8 cellular contexts compared by ENCODE assay signal in the genomic region with DNA sequence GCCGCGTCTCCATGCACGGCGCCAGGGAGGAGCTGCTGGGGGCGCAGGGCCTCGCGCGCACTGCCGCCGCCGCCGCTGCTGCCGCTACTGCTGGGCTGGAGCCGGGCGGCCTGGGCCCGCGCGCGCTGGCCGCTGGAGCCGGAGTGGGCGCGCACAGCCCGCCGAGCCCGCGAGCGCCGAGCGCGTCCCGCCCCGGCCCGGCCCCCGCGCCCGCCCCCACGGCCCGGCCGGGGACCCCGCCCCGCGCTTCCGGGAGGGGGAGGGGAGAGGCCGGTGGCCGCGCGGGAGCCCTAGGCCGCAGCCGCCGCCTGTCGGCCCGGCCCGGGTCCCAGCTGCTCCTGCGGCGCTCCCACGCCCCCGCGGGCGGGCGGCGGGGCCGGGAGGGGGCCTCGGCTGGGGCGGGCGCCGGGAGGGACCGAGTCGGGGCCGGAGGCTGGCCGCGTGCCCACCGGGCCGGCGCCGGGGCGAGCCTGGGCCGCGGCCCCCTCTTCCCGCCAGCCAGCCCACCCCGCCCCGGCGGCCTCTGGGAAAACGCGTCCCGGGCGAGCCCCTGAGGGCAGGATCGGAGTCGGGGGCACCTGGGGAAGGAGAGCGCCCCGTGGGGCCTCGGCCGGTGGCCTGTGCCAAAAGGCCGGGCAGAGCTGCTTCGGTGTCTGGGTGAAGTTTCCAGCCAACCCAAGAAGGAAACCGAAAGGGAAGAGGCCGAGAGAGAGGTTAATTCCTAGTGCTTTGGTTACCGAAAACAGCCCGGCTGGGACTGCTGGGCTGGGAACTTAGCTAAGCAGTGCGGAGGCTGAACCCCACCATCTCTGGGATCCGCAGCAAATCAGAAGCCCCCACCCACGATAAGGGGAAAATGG. TPM values are rescaled to one million over a fixed set of nuclear protein-coding genes. Genes with fewer than 3 reads are reported as not detected.
DNase-seq lines count a peak whose midpoint lies in the region; ATAC-seq and TF ChIP-seq lines count a peak whose summit lies in the region.

A gene (minus strand): TSS at position 145 of the 860 bp plus-strand sequence. CDS start 321 bp downstream, outside the sequence.

- H3K36me3 ChIP-seq in BE2C: no peaks in the 10 kb centered on the region; the same call in 1 of the 2 replicates

- no peaks in the 10 kb centered on the region for H3K9me3 ChIP-seq in BE2C
- H3K9me3 ChIP-seq in mononuclear cell (ENCODE audit: low read depth, low read length): no peaks in the 10 kb centered on the region

- peak within 1 kb of the TSS; percentile 93 for H3K4me3 ChIP-seq in BE2C (ENCODE audit: low read depth, low read length)
- H3K4me3 ChIP-seq in epithelial cell of esophagus (ENCODE audit: low read length): peak within 1 kb of the TSS; percentile 79
- peak within 1 kb of the TSS; percentile 82 for H3K4me3 ChIP-seq in mononuclear cell (ENCODE audit: low read length)

- peak; percentile 81 for DNase-seq in BE2C
- peak; percentile 57 to 79 for DNase-seq in NOMO-1 (lab: John Stamatoyannopoulos, UW; ENCODE audit: unreplicated experiment in 2 of 2)
- DNase-seq in activated T-cell treated with anti-CD3 and anti-CD28 coated beads for 48 hours (ENCODE audit: low read depth): peak; percentile 75
- DNase-seq in epithelial cell of esophagus (ENCODE audit: low read depth): peak; percentile 61
- DNase-seq in stimulated activated naive CD8-positive, alpha-beta T cell treated with anti-CD3 and anti-CD28 coated beads, Interleukin-15, Interleukin-2, amounts not matched to agents 100 U/mL and 50 U/mL, for 24 hours: peak; percentile 79

- peaks cover 25% of the 10 kb centered on the region for H3K4me1 ChIP-seq in BE2C
- peaks cover 47% of the 10 kb centered on the region for H3K4me1 ChIP-seq in mononuclear cell (ENCODE audit: insufficient read depth, low read length)

- TF ChIP-seq CTCF in BE2C (IDR thresholded peaks at IDR 0.05; ENCODE audit: low read depth, low read length) (no peak), epithelial cell of esophagus (IDR thresholded peaks at IDR 0.05; ENCODE audit: insufficient read depth, low read depth, low read length, missing control alignments) (no peak)

- ATAC-seq in GM18870 (IDR thresholded peaks at IDR 0.05; ENCODE audit: unreplicated experiment): peak; percentile 43
- peak; percentile 50 for ATAC-seq in HG03095 (IDR thresholded peaks at IDR 0.05; ENCODE audit: unreplicated experiment)
- ATAC-seq in stimulated activated naive CD8-positive, alpha-beta T cell treated with anti-CD3 and anti-CD28 coated beads, Interleukin-15, Interleukin-2, amounts not matched to agents 100 U/mL and 50 U/mL, for 24 hours: peak; percentile 71

- no peaks in the 10 kb centered on the region for H3K27me3 ChIP-seq in BE2C
- no peaks in the 10 kb centered on the region for H3K27me3 ChIP-seq in mononuclear cell (ENCODE audit: insufficient read depth, low read length)

RNA-seq across cellular contexts. Expression of the gene that starts here (rescaled TPM):
- 60.2 TPM for polyA plus RNA-seq in BE2C (2012; ENCODE audit: insufficient read depth, insufficient read length, low read depth)
- total RNA-seq in mononuclear cell: 86.5 TPM

Comparison
In these comparisons a context has a peak if more than half of its experiments do, and no peak if none do; other contexts are left out.
1. Peak in every context shown above with its lines: DNase-seq, ATAC-seq and H3K4me3 ChIP-seq.